In the genomic region with DNA sequence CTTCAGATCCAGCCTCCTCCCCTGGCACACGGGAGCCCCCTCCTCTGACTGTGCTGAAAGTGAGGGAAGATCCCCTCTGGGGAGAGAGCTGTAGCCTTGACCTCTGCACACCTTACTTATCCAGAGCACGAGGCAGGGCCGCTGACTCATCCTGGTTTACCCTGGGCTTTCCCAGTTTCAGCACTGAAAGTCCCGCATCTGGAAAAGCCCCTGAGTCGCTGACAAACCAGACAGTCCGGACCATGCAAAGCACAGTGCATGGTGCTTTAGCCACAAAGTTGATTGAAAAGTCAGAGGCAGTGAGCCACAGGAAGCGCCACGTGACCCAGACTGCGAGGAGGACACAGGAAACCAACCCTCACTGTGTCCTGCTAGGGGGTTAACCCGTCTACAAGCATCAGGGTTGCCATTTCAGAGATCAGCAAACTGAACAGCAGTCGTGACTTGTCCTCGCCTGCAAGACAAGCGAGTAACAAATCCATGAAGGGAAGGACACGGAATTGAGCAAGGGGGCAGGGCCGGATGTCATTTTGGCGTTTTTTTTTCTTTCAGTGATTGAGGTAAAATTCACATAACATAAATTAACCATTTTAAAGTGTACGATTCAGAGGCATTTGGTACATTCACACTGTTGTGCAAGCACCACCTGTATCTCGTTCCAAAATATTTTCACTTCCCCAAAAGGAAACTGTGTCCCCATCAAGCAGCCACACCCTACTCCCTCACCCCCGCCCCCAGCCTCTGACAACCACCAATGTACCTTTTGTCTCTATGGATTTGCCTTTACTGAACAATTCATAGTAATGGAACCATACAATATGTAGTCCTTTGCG, we compare ENCODE assay signal across 1 cellular context.
TF ChIP-seq lines count a peak whose summit lies in the region.

No MANE protein-coding gene starts in this region.

TF ChIP-seq in K562, 482 proteins besides CTCF, POLR2A, EP300 and RAD21 (continues in another document):
- TF ChIP-seq, protein P1, sequence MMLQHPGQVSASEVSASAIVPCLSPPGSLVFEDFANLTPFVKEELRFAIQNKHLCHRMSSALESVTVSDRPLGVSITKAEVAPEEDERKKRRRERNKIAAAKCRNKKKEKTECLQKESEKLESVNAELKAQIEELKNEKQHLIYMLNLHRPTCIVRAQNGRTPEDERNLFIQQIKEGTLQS (IDR thresholded peaks at IDR 0.05) = peak; percentile 88
- TF ChIP-seq, protein P1 (CRISPR knock-in tag; conservative IDR thresholded peaks at IDR 0.05) = 0 out of 2 replicates have a peak, but pooled peaks have one; percentile 60
- TF ChIP-seq ZNF316 (IDR thresholded peaks at IDR 0.05) (peak; percentile 76), YY1 (IDR thresholded peaks at IDR 0.05; ENCODE audit: borderline replicate concordance in 1 of 3, control insufficient read depth in 1 of 3, extremely low read depth in 1 of 3, insufficient read depth in 3 of 3, insufficient read length in 1 of 3, insufficient replicate concordance in 2 of 3, low read depth in 1 of 3, low read length in 2 of 3) (peak in 1 of 3 experiments; percentile 8), ZNF592 (IDR thresholded peaks at IDR 0.05) (peak; percentile 97), ZNF561 (CRISPR knock-in tag; conservative IDR thresholded peaks at IDR 0.05) (0 out of 2 replicates have a peak, but pooled peaks have one; percentile 25), ZNF740 (CRISPR knock-in tag; IDR thresholded peaks at IDR 0.05) (no peak), ZNF740 (tag; IDR thresholded peaks at IDR 0.05) (no peak), BCOR (IDR thresholded peaks at IDR 0.05) (peak; percentile 40; the same call in 1 of the 2 replicates), POLR2B (IDR thresholded peaks at IDR 0.05; ENCODE audit: low read depth, partially characterized antibody) (peak; percentile 17), HNRNPH1 (optimal IDR thresholded peaks at IDR 0.05; ENCODE audit: low read depth, low read length) (no peak), ZNF512 (tag; IDR thresholded peaks at IDR 0.05) (no peak), MAFF (IDR thresholded peaks at IDR 0.05; ENCODE audit: low read length) (peak; percentile 32; the same call in 1 of the 2 replicates), FOXA1 (IDR thresholded peaks at IDR 0.05; ENCODE audit: borderline replicate concordance) (no peak), NR2C2 (CRISPR knock-in tag; IDR thresholded peaks at IDR 0.05) (no peak), NR2C2 (tag; IDR thresholded peaks at IDR 0.05) (peak; percentile 67), ZBTB17 (CRISPR knock-in tag; IDR thresholded peaks at IDR 0.05) (0 out of 2 replicates have a peak, but pooled peaks have one; percentile 21), E2F1 (CRISPR knock-in tag; IDR thresholded peaks at IDR 0.05) (peak; percentile 60; the same call in 1 of the 2 replicates), ZNF766 (CRISPR knock-in tag; conservative IDR thresholded peaks at IDR 0.05) (0 out of 2 replicates have a peak, but pooled peaks have one; percentile 24), EP400 (IDR thresholded peaks at IDR 0.05) (peak; percentile 62; the same call in 1 of the 2 replicates), ETV5 (CRISPR knock-in tag; IDR thresholded peaks at IDR 0.05; ENCODE audit: low read depth) (peak; percentile 35; the same call in 1 of the 2 replicates), SPI1 (IDR thresholded peaks at IDR 0.05; ENCODE audit: borderline replicate concordance, low read depth, low read length) (peak; percentile 86), ARID1B (IDR thresholded peaks at IDR 0.05) (peak; percentile 60), CEBPG (CRISPR knock-in tag; IDR thresholded peaks at IDR 0.05) (no peak), CEBPG (tag; conservative IDR thresholded peaks at IDR 0.05 in 1 of 2, IDR thresholded peaks at IDR 0.05 in 1 of 2) (peak; percentile 59 to 73), CXXC5 (CRISPR knock-in tag; IDR thresholded peaks at IDR 0.05) (peak; percentile 49; the same call in 1 of the 2 replicates), L3MBTL2 (IDR thresholded peaks at IDR 0.05) (peak; percentile 95), GABPB1 (CRISPR knock-in tag; IDR thresholded peaks at IDR 0.05) (peak; percentile 30; the same call in 1 of the 2 replicates), DMBX1 (CRISPR knock-in tag; IDR thresholded peaks at IDR 0.05; ENCODE audit: borderline replicate concordance) (peak; percentile 67; the same call in 1 of the 2 replicates), ESRRA (IDR thresholded peaks at IDR 0.05; ENCODE audit: borderline replicate concordance, low read depth) (0 out of 2 replicates have a peak, but pooled peaks have one; percentile 12), ZNF253 (CRISPR knock-in tag; conservative IDR thresholded peaks at IDR 0.05) (no peak), ZNF717 (CRISPR knock-in tag; IDR thresholded peaks at IDR 0.05) (no peak), ZNF134 (CRISPR knock-in tag; conservative IDR thresholded peaks at IDR 0.05) (0 out of 2 replicates have a peak, but pooled peaks have one; percentile 25), CBFA2T2 (conservative IDR thresholded peaks at IDR 0.05) (peak; percentile 56), CEBPB (tag; IDR thresholded peaks at IDR 0.05) (peak; percentile 89), ZNF639 (CRISPR knock-in tag; conservative IDR thresholded peaks at IDR 0.05 in 1 of 2, IDR thresholded peaks at IDR 0.05 in 1 of 2) (peak in 1 of 2 experiments; percentile 51; a peak in 1 of 4 replicates), CTBP1 (IDR thresholded peaks at IDR 0.05; ENCODE audit: borderline replicate concordance) (peak; percentile 72), HNRNPK (IDR thresholded peaks at IDR 0.05; ENCODE audit: low read depth, low read length, poor library complexity, severe bottlenecking) (no peak), SMARCA5 (IDR thresholded peaks at IDR 0.05) (peak; percentile 14; the same call in 1 of the 2 replicates), ZNF384 (IDR thresholded peaks at IDR 0.05; ENCODE audit: low read depth, low read length) (no peak)
- TF ChIP-seq, protein P2, sequence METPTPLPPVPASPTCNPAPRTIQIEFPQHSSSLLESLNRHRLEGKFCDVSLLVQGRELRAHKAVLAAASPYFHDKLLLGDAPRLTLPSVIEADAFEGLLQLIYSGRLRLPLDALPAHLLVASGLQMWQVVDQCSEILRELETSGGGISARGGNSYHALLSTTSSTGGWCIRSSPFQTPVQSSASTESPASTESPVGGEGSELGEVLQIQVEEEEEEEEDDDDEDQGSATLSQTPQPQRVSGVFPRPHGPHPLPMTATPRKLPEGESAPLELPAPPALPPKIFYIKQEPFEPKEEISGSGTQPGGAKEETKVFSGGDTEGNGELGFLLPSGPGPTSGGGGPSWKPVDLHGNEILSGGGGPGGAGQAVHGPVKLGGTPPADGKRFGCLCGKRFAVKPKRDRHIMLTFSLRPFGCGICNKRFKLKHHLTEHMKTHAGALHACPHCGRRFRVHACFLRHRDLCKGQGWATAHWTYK (CRISPR knock-in tag; IDR thresholded peaks at IDR 0.05) = peak; percentile 69; the same call in 1 of the 2 replicates
- TF ChIP-seq, protein P3, sequence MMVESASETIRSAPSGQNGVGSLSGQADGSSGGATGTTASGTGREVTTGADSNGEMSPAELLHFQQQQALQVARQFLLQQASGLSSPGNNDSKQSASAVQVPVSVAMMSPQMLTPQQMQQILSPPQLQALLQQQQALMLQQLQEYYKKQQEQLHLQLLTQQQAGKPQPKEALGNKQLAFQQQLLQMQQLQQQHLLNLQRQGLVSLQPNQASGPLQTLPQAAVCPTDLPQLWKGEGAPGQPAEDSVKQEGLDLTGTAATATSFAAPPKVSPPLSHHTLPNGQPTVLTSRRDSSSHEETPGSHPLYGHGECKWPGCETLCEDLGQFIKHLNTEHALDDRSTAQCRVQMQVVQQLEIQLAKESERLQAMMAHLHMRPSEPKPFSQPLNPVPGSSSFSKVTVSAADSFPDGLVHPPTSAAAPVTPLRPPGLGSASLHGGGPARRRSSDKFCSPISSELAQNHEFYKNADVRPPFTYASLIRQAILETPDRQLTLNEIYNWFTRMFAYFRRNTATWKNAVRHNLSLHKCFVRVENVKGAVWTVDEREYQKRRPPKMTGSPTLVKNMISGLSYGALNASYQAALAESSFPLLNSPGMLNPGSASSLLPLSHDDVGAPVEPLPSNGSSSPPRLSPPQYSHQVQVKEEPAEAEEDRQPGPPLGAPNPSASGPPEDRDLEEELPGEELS (CRISPR knock-in tag; IDR thresholded peaks at IDR 0.05; ENCODE audit: borderline replicate concordance) = peak; percentile 45; the same call in 1 of the 2 replicates
- TF ChIP-seq, protein P4, sequence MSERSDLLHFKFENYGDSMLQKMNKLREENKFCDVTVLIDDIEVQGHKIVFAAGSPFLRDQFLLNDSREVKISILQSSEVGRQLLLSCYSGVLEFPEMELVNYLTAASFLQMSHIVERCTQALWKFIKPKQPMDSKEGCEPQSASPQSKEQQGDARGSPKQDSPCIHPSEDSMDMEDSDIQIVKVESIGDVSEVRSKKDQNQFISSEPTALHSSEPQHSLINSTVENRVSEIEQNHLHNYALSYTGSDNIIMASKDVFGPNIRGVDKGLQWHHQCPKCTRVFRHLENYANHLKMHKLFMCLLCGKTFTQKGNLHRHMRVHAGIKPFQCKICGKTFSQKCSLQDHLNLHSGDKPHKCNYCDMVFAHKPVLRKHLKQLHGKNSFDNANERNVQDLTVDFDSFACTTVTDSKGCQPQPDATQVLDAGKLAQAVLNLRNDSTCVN (CRISPR knock-in tag; IDR thresholded peaks at IDR 0.05) = peak; percentile 55; the same call in 1 of the 2 replicates
